Comparison of ENCODE assay signal across 10 cellular contexts in genomic region chr2:202036601-202037037, GRCh38. TPM values are rescaled to one million over a fixed set of nuclear protein-coding genes. Genes with fewer than 3 reads are reported as not detected.
DNase-seq lines count a peak whose midpoint lies in the region; ATAC-seq and TF ChIP-seq lines count a peak whose summit lies in the region.
"Had no signal": no experiment of that assay in that cellular context is flagged by ENCODE, and none has a peak within 500 bp of the region (broad histone marks: within the 10 kb centered on the region; RNA-seq: fewer than 3 reads in every experiment).

No MANE protein-coding gene starts in this region.

- CTCF ChIA-PET in T-cell (lab: Charles Lee) = no interaction called here

- ATAC-seq in T-cell (replicated peaks in 1 of 4) = no peak
- no peak for ATAC-seq in GM18867 (IDR thresholded peaks at IDR 0.05; ENCODE audit: unreplicated experiment)

- peak overlapping the region; percentile 90 for H3K9ac ChIP-seq in HUES64 (ENCODE audit: low read depth, low read length)

- H3K9me3 ChIP-seq in HUES64 (ENCODE audit: insufficient read depth, low read depth, low read length) (no peaks in the 10 kb centered on the region), tibial artery (no peaks in the 10 kb centered on the region)

- H3K27me3 Mint-ChIP-seq in T-cell = peaks cover 29 to 42% of the 10 kb centered on the region in 2 donors

- H3K4me1 Mint-ChIP-seq in T-cell = peaks cover 12 to 18% (median 16%) of the 10 kb centered on the region in 3 donors

- no peak for TF ChIP-seq CTCF in tibial artery (IDR thresholded peaks at IDR 0.05)

- H3K4me1 ChIP-seq in HUES64 (ENCODE audit: insufficient read depth, low read length) (peaks cover 37% of the 10 kb centered on the region), tibial artery (peaks cover 0 to 66% (median 38%) of the 10 kb centered on the region in 4 donors)

- peaks cover 42% of the 10 kb centered on the region for H3K36me3 ChIP-seq in HUES64 (ENCODE audit: insufficient read depth, low read length)
- H3K36me3 ChIP-seq in tibial artery = no peaks in the 10 kb centered on the region

- H3K27ac ChIP-seq in HUES64 (ENCODE audit: low read depth, low read length) = peak overlapping the region; percentile 15; the same call in 1 of the 2 replicates
- peak overlapping the region; percentile 58 to 99 for H3K27ac ChIP-seq in tibial artery

- 3% methylated on average over 15 of the region's 15 CpGs for WGBS in HUES64

- H3K36me3 Mint-ChIP-seq in T-cell = no peaks in the 10 kb centered on the region

- POLR2A ChIA-PET in T-cell (lab: Charles Lee) = no interaction called here

- no peak overlapping the region for H3K4me3 Mint-ChIP-seq in T-cell
- H3K4me3 Mint-ChIP-seq: mesothelial cell of epicardium had no signal

- peak; percentile 7 to 47 for DNase-seq in cerebellar nuclear complex (lab: John Stamatoyannopoulos, UW)
- DNase-seq in left kidney (ENCODE audit: low read depth, low spot score) = peak; percentile 84
- no peak for DNase-seq in tibial artery
- DNase-seq in T-cell = no peak
- DNase-seq in T-helper 2 cell = no peak
- DNase-seq in stimulated activated CD4-positive, alpha-beta T cell treated with anti-CD3 and anti-CD28 coated beads, Interleukin-4, amount 100 ng/mL, for 24 hours = no peak
- DNase-seq: T-helper 1 cell had no signal

- intact Hi-C loops in tibial artery (cut with DNase I; ENCODE audit: low total_unique reads) = loop anchor here (5.0 kb wide), 3 partner anchors 141 to 239 kb away; no protein-coding TSS in a partner anchor

- H3K27me3 ChIP-seq in HUES64 (ENCODE audit: insufficient read depth, low read length) = no peaks in the 10 kb centered on the region; the same call in 1 of the 2 replicates
- H3K27me3 ChIP-seq in tibial artery = no peaks in the 10 kb centered on the region

- H3K9me3 Mint-ChIP-seq in T-cell = no peaks in the 10 kb centered on the region
- H3K9me3 Mint-ChIP-seq: mesothelial cell of epicardium had no signal

- H3K4me3 ChIP-seq in HUES64 (ENCODE audit: low read length) (peak overlapping the region; percentile 83), tibial artery (peak overlapping the region; percentile 81 to 96)

- no peak overlapping the region for H3K27ac Mint-ChIP-seq in T-cell
- H3K27ac Mint-ChIP-seq: mesothelial cell of epicardium had no signal

RNA-seq across cellular contexts. Expression of gene FZD7, which starts 3.0 kb away (rescaled TPM):
- polyA plus RNA-seq in HUES64 (2013, experiment 1 of 2) = 124 TPM
- 136 TPM for polyA plus RNA-seq in HUES64 (2013, experiment 2 of 2)
- total RNA-seq in T-cell = under 1 TPM; 0.15 to 0.93 (median 0.56) TPM

RNA-seq across cellular contexts. Expression of gene KIAA2012, which starts 36.4 kb away (rescaled TPM):
- polyA plus RNA-seq in HUES64 (2013, experiment 1 of 2) = not detected
- polyA plus RNA-seq in HUES64 (2013, experiment 2 of 2) = not detected
- not detected for total RNA-seq in T-cell

Comparison
In these comparisons a context has a peak if more than half of its experiments do, and no peak if none do; other contexts are left out.
1. DNase-seq: peak in cerebellar nuclear complex (2 of 2) and left kidney (single experiment); none in tibial artery (0 of 2), T-cell (0 of 34), T-helper 2 cell (0 of 5) and stimulated activated CD4-positive, alpha-beta T cell treated with anti-CD3 and anti-CD28 coated beads, Interleukin-4, amount 100 ng/mL, for 24 hours (single experiment).